24 cellular contexts compared by ENCODE assay signal in the genomic region with DNA sequence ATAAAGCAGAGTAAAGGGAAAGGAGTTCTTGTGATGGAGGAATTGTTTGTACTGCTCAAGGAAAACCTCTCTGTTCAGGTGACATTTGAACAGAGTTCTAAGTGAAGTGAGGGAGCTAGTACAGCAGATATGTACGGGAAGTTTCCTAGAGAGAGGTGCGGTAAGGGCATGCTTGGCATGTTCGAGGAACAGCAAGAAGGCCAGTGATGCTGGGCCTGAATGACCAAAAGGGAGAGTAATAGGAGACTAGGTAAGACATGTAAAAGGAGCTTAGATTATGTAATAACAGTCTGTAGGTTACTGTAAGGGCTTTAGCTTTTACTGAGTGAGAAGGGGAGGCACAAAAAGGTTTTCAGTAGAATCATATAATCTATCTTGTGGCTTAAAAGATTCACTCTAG.
"Had no signal": no experiment of that assay in that cellular context is flagged by ENCODE, and none has a peak within 500 bp of the region (broad histone marks: within the 10 kb centered on the region; RNA-seq: fewer than 3 reads in every experiment).

No MANE protein-coding gene starts in this region.

- FAIRE-seq: endometrium, keratinocyte had no signal

- H3K4me1 ChIP-seq: colonic mucosa, esophagus squamous epithelium had no signal

- H3K27ac ChIP-seq: colonic mucosa, epithelial cell of prostate, esophagus squamous epithelium, gastrocnemius medialis, heart right ventricle, left ventricle myocardium inferior, lower lobe of right lung had no signal

- DNase-seq: colonic mucosa; cortex of kidney; effector CD8-positive, alpha-beta T cell; effector memory CD8-positive, alpha-beta T cell; endodermal cell; erythroblast; esophagus squamous epithelium; foreskin fibroblast; foreskin melanocyte; gastrocnemius medialis; glutamatergic neuron; head of caudate nucleus; heart right ventricle; hippocampal formation; left cardiac atrium; left ventricle myocardium inferior; lower lobe of right lung; mesenchymal stem cell; mucosa of descending colon; naive B cell had no signal

- H3K9me3 ChIP-seq: colonic mucosa, esophagus squamous epithelium, gastrocnemius medialis, heart right ventricle, left ventricle myocardium inferior, lower lobe of right lung, mucosa of descending colon had no signal

- H3K27me3 ChIP-seq: colonic mucosa, esophagus squamous epithelium, gastrocnemius medialis, heart right ventricle had no signal

- ATAC-seq: effector memory CD8-positive, alpha-beta T cell; esophagus mucosa; heart right ventricle; left cardiac atrium; lower lobe of right lung; mucosa of descending colon had no signal

- H3K4me3 ChIP-seq: colonic mucosa, esophagus squamous epithelium, gastrocnemius medialis, heart right ventricle, left ventricle myocardium inferior, lower lobe of right lung, mucosa of descending colon had no signal

- H3K36me3 ChIP-seq: colonic mucosa, esophagus squamous epithelium, gastrocnemius medialis had no signal
